In genomic region chr19:4186087-4186993, GRCh38 we compare ENCODE assay signal across 8 cellular contexts. TPM values are rescaled to one million over a fixed set of nuclear protein-coding genes. Genes with fewer than 3 reads are reported as not detected.
A peak's percentile ranks its signal among the peaks of the same experiment; 100 is the strongest.
DNase-seq lines count a peak whose midpoint lies in the region; ATAC-seq and TF ChIP-seq lines count a peak whose summit lies in the region.

No MANE protein-coding gene starts in this region.

- H3K4me2 ChIP-seq in smooth muscle cell = no peak overlapping the region

- no peak overlapping the region for H3K4me3 Mint-ChIP-seq in T-helper 2 cell treated with Interferon-gamma antibody and Interleukin-4, amounts not matched to agents 5 μg/mL and 100 μg/mL, for 36 hours

- no peaks in the 10 kb centered on the region for H3F3A ChIP-seq in smooth muscle cell (ENCODE audit: low read depth)

- no peaks in the 10 kb centered on the region for H4K20me1 ChIP-seq in smooth muscle cell (ENCODE audit: low read depth)

- no peaks in the 10 kb centered on the region for H3K27me3 Mint-ChIP-seq in T-helper 2 cell treated with Interferon-gamma antibody and Interleukin-4, amounts not matched to agents 5 μg/mL and 100 μg/mL, for 36 hours (ENCODE audit: low read depth)

- H3K9ac ChIP-seq in smooth muscle cell (ENCODE audit: low read depth) = no peak overlapping the region

- H3K27ac Mint-ChIP-seq in T-helper 2 cell treated with Interferon-gamma antibody and Interleukin-4, amounts not matched to agents 5 μg/mL and 100 μg/mL, for 36 hours = no peak overlapping the region

- H3K36me3 ChIP-seq in smooth muscle cell (ENCODE audit: low read depth) = no peaks in the 10 kb centered on the region

- H3K4me3 ChIP-seq in smooth muscle cell = no peak overlapping the region

- H3K27me3 ChIP-seq in smooth muscle cell (ENCODE audit: low read depth) = no peaks in the 10 kb centered on the region

- DNase-seq in GM04504 (ENCODE audit: low read depth) = peak; percentile 32
- DNase-seq in NCI-H146 (lab: John Stamatoyannopoulos, UW) = peak; percentile 40
- DNase-seq in T-helper 2 cell treated with Interferon-gamma antibody and Interleukin-4, amounts not matched to agents 5 μg/mL and 100 μg/mL, for 36 hours (ENCODE audit: low spot score) = peak; percentile 63
- peak in 33 of 56 donors; percentile 2 to 65 (median 30) for DNase-seq in amygdala (lab: John Stamatoyannopoulos, UW)
- DNase-seq in hypothalamus (lab: John Stamatoyannopoulos, UW) = peak in 42 of 51 donors; percentile 1 to 68 (median 32)
- DNase-seq in smooth muscle cell (lab: John Stamatoyannopoulos, UW; ENCODE audit: unreplicated experiment) = peak; percentile 23
- no peak for DNase-seq in cortex of kidney (lab: John Stamatoyannopoulos, UW)

- H2AFZ ChIP-seq in smooth muscle cell (ENCODE audit: low read depth) = no peak overlapping the region

- no peaks in the 10 kb centered on the region for H3K9me3 Mint-ChIP-seq in T-helper 2 cell treated with Interferon-gamma antibody and Interleukin-4, amounts not matched to agents 5 μg/mL and 100 μg/mL, for 36 hours

- peaks cover 10% of the 10 kb centered on the region for H3K79me2 ChIP-seq in smooth muscle cell (ENCODE audit: low read depth)

- H3K4me1 ChIP-seq in smooth muscle cell (ENCODE audit: low read depth) = peaks cover 5% of the 10 kb centered on the region

- no peaks in the 10 kb centered on the region for H3K9me3 ChIP-seq in smooth muscle cell (replicated peaks; ENCODE audit: low read depth)

- no peak for ATAC-seq in HG03097 (IDR thresholded peaks at IDR 0.05; ENCODE audit: low FRiP score, unreplicated experiment)

- H3K4me1 Mint-ChIP-seq in T-helper 2 cell treated with Interferon-gamma antibody and Interleukin-4, amounts not matched to agents 5 μg/mL and 100 μg/mL, for 36 hours (ENCODE audit: low read depth) = peaks cover 18% of the 10 kb centered on the region

- peak; percentile 75 for TF ChIP-seq CTCF in smooth muscle cell (IDR thresholded peaks at IDR 0.05; ENCODE audit: borderline replicate concordance, insufficient read depth, poor library complexity, severe bottlenecking)

- H3K27ac ChIP-seq in smooth muscle cell (ENCODE audit: low read depth) = no peak overlapping the region

- H3K36me3 Mint-ChIP-seq in T-helper 2 cell treated with Interferon-gamma antibody and Interleukin-4, amounts not matched to agents 5 μg/mL and 100 μg/mL, for 36 hours (ENCODE audit: low read depth) = no peaks in the 10 kb centered on the region

- WGBS in smooth muscle cell (ENCODE audit: low lambda C conversion rate) = 41% methylated on average over 22 of the region's 22 CpGs

RNA-seq across cellular contexts. Expression of gene ANKRD24, which starts 3.9 kb away (rescaled TPM):
- 0.09 TPM in 1 of 2 replicates, not detected in the other for total RNA-seq in smooth muscle cell
- 0.70 and 1.5 TPM in 2 replicates for polyA plus RNA-seq in smooth muscle cell

RNA-seq across cellular contexts. Expression of gene SIRT6, which starts 4.0 kb away (rescaled TPM):
- total RNA-seq in smooth muscle cell = 14.2 and 14.5 TPM in 2 replicates
- 9.2 and 9.4 TPM in 2 replicates for polyA plus RNA-seq in smooth muscle cell

RNA-seq across cellular contexts. Expression of gene CREB3L3, which starts 32.9 kb away (rescaled TPM):
- total RNA-seq in smooth muscle cell = not detected in 2 replicates
- polyA plus RNA-seq in smooth muscle cell = not detected in 2 replicates

RNA-seq across cellular contexts. Expression of gene EBI3, which starts 43.0 kb away (rescaled TPM):
- 0.18 and 0.40 TPM in 2 replicates for total RNA-seq in smooth muscle cell
- 3.3 and 3.9 TPM in 2 replicates for polyA plus RNA-seq in smooth muscle cell
